20 cellular contexts compared by ENCODE assay signal in genomic region chr6:15620616-15621015, GRCh38. TPM values are rescaled to one million over a fixed set of nuclear protein-coding genes. Genes with fewer than 3 reads are reported as not detected.
DNase-seq lines count a peak whose midpoint lies in the region; ATAC-seq and TF ChIP-seq lines count a peak whose summit lies in the region.
"Had no signal": no experiment of that assay in that cellular context is flagged by ENCODE, and none has a peak within 500 bp of the region (broad histone marks: within the 10 kb centered on the region; RNA-seq: fewer than 3 reads in every experiment).

No MANE protein-coding gene starts in this region.

- no peak for ATAC-seq in HG03457 (IDR thresholded peaks at IDR 0.05; ENCODE audit: unreplicated experiment)
- no peak for ATAC-seq in activated CD4-positive, alpha-beta T cell treated with anti-CD3 and anti-CD28 coated beads for 36 hours
- ATAC-seq: left colon; stimulated activated naive CD8-positive, alpha-beta T cell treated with anti-CD3 and anti-CD28 coated beads, Interleukin-15, amount 100 ng/mL, for 72 hours had no signal

- CTCF ChIA-PET in activated CD4-positive, alpha-beta T cell treated with anti-CD3 and anti-CD28 coated beads for 36 hours (lab: Charles Lee), result interaction anchor here (0.5 to 1.0 kb wide), 5 partner anchors 13 to 194 kb away, joined by 3 read pairs; no protein-coding TSS in a partner anchor

- peaks cover 2% of the 10 kb centered on the region for H3K27me3 Mint-ChIP-seq in activated CD4-positive, alpha-beta T cell treated with anti-CD3 and anti-CD28 coated beads for 36 hours
- H3K27me3 Mint-ChIP-seq: stimulated activated naive CD8-positive, alpha-beta T cell treated with anti-CD3 and anti-CD28 coated beads, Interleukin-15, amount 100 ng/mL, for 72 hours; type B pancreatic cell had no signal

- peaks cover 7% of the 10 kb centered on the region for H3K36me3 Mint-ChIP-seq in activated CD4-positive, alpha-beta T cell treated with anti-CD3 and anti-CD28 coated beads for 36 hours (ENCODE audit: low read depth)
- H3K36me3 Mint-ChIP-seq: type B pancreatic cell had no signal

- TF ChIP-seq CTCF in left ventricle myocardium inferior (IDR thresholded peaks at IDR 0.05; ENCODE audit: borderline replicate concordance) (no peak), dorsolateral prefrontal cortex (IDR thresholded peaks at IDR 0.05 in 54 of 56, conservative IDR thresholded peaks at IDR 0.05 in 2 of 56; ENCODE audit: low read depth in 1 of 56, partially characterized antibody in 56 of 56) (no peak)

- no peaks in the 10 kb centered on the region for H3K36me3 ChIP-seq in left ventricle myocardium inferior
- H3K36me3 ChIP-seq: adrenal gland, breast epithelium, HAP-1, prostate gland had no signal

- peak overlapping the region; percentile 84 for H3K27ac ChIP-seq in left ventricle myocardium inferior (replicated peaks)
- H3K27ac ChIP-seq in dorsolateral prefrontal cortex, result peak overlapping the region in 5 of 59 donors; percentile 48 to 71 (median 65)

- no peak overlapping the region for H3K4me3 Mint-ChIP-seq in activated CD4-positive, alpha-beta T cell treated with anti-CD3 and anti-CD28 coated beads for 36 hours
- H3K4me3 Mint-ChIP-seq: stimulated activated naive CD8-positive, alpha-beta T cell treated with anti-CD3 and anti-CD28 coated beads, Interleukin-15, amount 100 ng/mL, for 72 hours; type B pancreatic cell had no signal

- no peaks in the 10 kb centered on the region for H3K9me3 ChIP-seq in left ventricle myocardium inferior (replicated peaks)
- H3K9me3 ChIP-seq: breast epithelium, HAP-1, prostate gland had no signal

- H3K27ac Mint-ChIP-seq in activated CD4-positive, alpha-beta T cell treated with anti-CD3 and anti-CD28 coated beads for 36 hours, result no peak overlapping the region
- H3K27ac Mint-ChIP-seq: stimulated activated naive CD8-positive, alpha-beta T cell treated with anti-CD3 and anti-CD28 coated beads, Interleukin-15, amount 100 ng/mL, for 72 hours had no signal

- H3K27me3 ChIP-seq in left ventricle myocardium inferior (ENCODE audit: low read depth) (no peaks in the 10 kb centered on the region), dorsolateral prefrontal cortex (no peaks in the 10 kb centered on the region)
- H3K27me3 ChIP-seq: adrenal gland, breast epithelium had no signal

- H3K4me3 ChIP-seq in left ventricle myocardium inferior (no peak overlapping the region), dorsolateral prefrontal cortex (no peak overlapping the region)
- H3K4me3 ChIP-seq: adrenal gland, breast epithelium, HAP-1, prostate gland, smooth muscle cell had no signal

- H3K9me3 Mint-ChIP-seq in activated CD4-positive, alpha-beta T cell treated with anti-CD3 and anti-CD28 coated beads for 36 hours (ENCODE audit: low read depth), result no peaks in the 10 kb centered on the region
- H3K9me3 Mint-ChIP-seq: stimulated activated naive CD8-positive, alpha-beta T cell treated with anti-CD3 and anti-CD28 coated beads, Interleukin-15, amount 100 ng/mL, for 72 hours; type B pancreatic cell had no signal

- DNase-seq in DMS79 (lab: John Stamatoyannopoulos, UW), result peak; percentile 43
- DNase-seq in NCI-H2029 (lab: John Stamatoyannopoulos, UW), result peak; percentile 22
- peak; percentile 98 for DNase-seq in NCI-H82 (lab: John Stamatoyannopoulos, UW)
- DNase-seq in left ventricle myocardium inferior, result no peak
- DNase-seq in dorsolateral prefrontal cortex, result no peak
- DNase-seq in DMS114 treated with DMSO at 0.1 percent for 48 hours (lab: John Stamatoyannopoulos, UW; ENCODE audit: unreplicated experiment), result no peak
- no peak for DNase-seq in activated CD4-positive, alpha-beta T cell treated with anti-CD3 and anti-CD28 coated beads for 36 hours
- DNase-seq: activated CD4-positive, alpha-beta T cell treated with anti-CD3 and anti-CD28 coated beads, Interleukin-2, amount 50 U/mL, for 48 hours; activated gamma-delta T cell; adrenal gland; left colon; NCI-H2081 treated with DMSO at 0.1 percent for 48 hours; stimulated activated CD4-positive, alpha-beta T cell treated with anti-CD3 and anti-CD28 coated beads, Interleukin-4, amount 100 ng/mL, for 1 hour; stimulated activated naive CD8-positive, alpha-beta T cell treated with anti-CD3 and anti-CD28 coated beads, Interleukin-15, amount 100 ng/mL, for 72 hours had no signal

- POLR2A ChIA-PET in activated CD4-positive, alpha-beta T cell treated with anti-CD3 and anti-CD28 coated beads for 36 hours (lab: Charles Lee), result no interaction called here

- peaks cover 40% of the 10 kb centered on the region for H3K4me1 ChIP-seq in left ventricle myocardium inferior
- H3K4me1 ChIP-seq: prostate gland had no signal

- H3K4me1 Mint-ChIP-seq in activated CD4-positive, alpha-beta T cell treated with anti-CD3 and anti-CD28 coated beads for 36 hours, result peaks cover 32% of the 10 kb centered on the region

- intact Hi-C loops in left ventricle myocardium inferior (cut with micrococcal nuclease), result loop anchor here (10.0 kb wide), 2 partner anchors 116 to 1486 kb away; no protein-coding TSS in a partner anchor
- intact Hi-C loops in dorsolateral prefrontal cortex (cut with DNase I), result loop anchor here (5.0 to 10.0 kb wide), 7 partner anchors 98 to 1488 kb away; partner anchors contain the start of gene JARID2 (in 2 of the 2)
- intact Hi-C loops in activated CD4-positive, alpha-beta T cell treated with anti-CD3 and anti-CD28 coated beads for 36 hours (cut with DNase I, micrococcal nuclease), result loop anchor here (5.0 to 10.0 kb wide), 8 partner anchors 93 to 1713 kb away; no protein-coding TSS in a partner anchor

RNA-seq across cellular contexts. Expression of gene DTNBP1, which starts 42.2 kb away (rescaled TPM):
- 19.2 TPM for total RNA-seq in left ventricle myocardium inferior
- total RNA-seq in dorsolateral prefrontal cortex, result 10 to 100 TPM; 21.4 to 50.2 (median 35.4) TPM
- 10 to 100 TPM; 18.4 to 23.4 TPM for total RNA-seq in activated CD4-positive, alpha-beta T cell treated with anti-CD3 and anti-CD28 coated beads for 36 hours

Comparison
In these comparisons a context has a peak if more than half of its experiments do, and no peak if none do; other contexts are left out.
1. DNase-seq: peak in DMS79 (single experiment), NCI-H2029 (single experiment) and NCI-H82 (single experiment); none in left ventricle myocardium inferior (single experiment), dorsolateral prefrontal cortex (0 of 10), DMS114 treated with DMSO at 0.1 percent for 48 hours (single experiment) and activated CD4-positive, alpha-beta T cell treated with anti-CD3 and anti-CD28 coated beads for 36 hours (single experiment).